23 cellular contexts compared by ENCODE assay signal in genomic region chr10:93182790-93183189, GRCh38.
"Had no signal": no experiment of that assay in that cellular context is flagged by ENCODE, and none has a peak within 500 bp of the region (broad histone marks: within the 10 kb centered on the region; RNA-seq: fewer than 3 reads in every experiment).

No MANE protein-coding gene starts in this region.

- H3K4me3 ChIP-seq: colonic mucosa, esophagus squamous epithelium, gastrocnemius medialis, heart right ventricle, left ventricle myocardium inferior, lower lobe of right lung had no signal

- H3K36me3 ChIP-seq: colonic mucosa, esophagus squamous epithelium, gastrocnemius medialis, heart right ventricle, left ventricle myocardium inferior, lower lobe of right lung had no signal

- DNase-seq: cerebellar nuclear complex; colonic mucosa; cortex of kidney; effector CD8-positive, alpha-beta T cell; effector memory CD8-positive, alpha-beta T cell; endodermal cell; erythroblast; esophagus squamous epithelium; foreskin fibroblast; foreskin melanocyte; gastrocnemius medialis; glutamatergic neuron; head of caudate nucleus; heart right ventricle; hippocampal formation; left cardiac atrium; left ventricle myocardium inferior; lower lobe of right lung; mesenchymal stem cell; midbrain had no signal

- ATAC-seq: effector memory CD8-positive, alpha-beta T cell; esophagus mucosa; gastrocnemius medialis; heart right ventricle; left cardiac atrium; lower lobe of right lung had no signal

- H3K27ac ChIP-seq: colonic mucosa, epithelial cell of prostate, esophagus squamous epithelium, gastrocnemius medialis, heart right ventricle, left ventricle myocardium inferior, lower lobe of right lung had no signal

- H3K9me3 Mint-ChIP-seq: dendritic cell treated with granulocyte-macrophage colony-stimulating factor and Interleukin-4, amounts not matched to agents 40 ng/mL and 50 ng/mL, for 4 days; effector memory CD8-positive, alpha-beta T cell had no signal

- H3K27ac Mint-ChIP-seq: dendritic cell treated with granulocyte-macrophage colony-stimulating factor and Interleukin-4, amounts not matched to agents 40 ng/mL and 50 ng/mL, for 4 days; effector memory CD8-positive, alpha-beta T cell; endodermal cell had no signal

- H3K27me3 ChIP-seq: colonic mucosa, esophagus squamous epithelium, gastrocnemius medialis had no signal

- H3K4me1 ChIP-seq: colonic mucosa, esophagus squamous epithelium, gastrocnemius medialis, heart right ventricle, left ventricle myocardium inferior, lower lobe of right lung had no signal

- H3K4me3 Mint-ChIP-seq: dendritic cell treated with granulocyte-macrophage colony-stimulating factor and Interleukin-4, amounts not matched to agents 40 ng/mL and 50 ng/mL, for 4 days; effector memory CD8-positive, alpha-beta T cell; endodermal cell had no signal

- H3K9me3 ChIP-seq: colonic mucosa, esophagus squamous epithelium, gastrocnemius medialis, heart right ventricle, left ventricle myocardium inferior, lower lobe of right lung had no signal
